Comparison of ENCODE assay signal across 28 cellular contexts in genomic region chr18:24293254-24293653, GRCh38.
"Had no signal": no experiment of that assay in that cellular context is flagged by ENCODE, and none has a peak within 500 bp of the region (broad histone marks: within the 10 kb centered on the region; RNA-seq: fewer than 3 reads in every experiment).

No MANE protein-coding gene starts in this region.

- ATAC-seq: activated CD8-positive, alpha-beta T cell treated with anti-CD3 and anti-CD28 coated beads, Interleukin-2, amount 10 ng/mL, durations not matched to agents 7 days and 5 days; Panc1; Right ventricle myocardium inferior had no signal

- H3K27me3 ChIP-seq: MG63 had no signal

- DNase-seq: activated CD4-positive, alpha-beta T cell treated with anti-CD3 and anti-CD28 coated beads for 48 hours; activated CD4-positive, alpha-beta T cell treated with anti-CD3 and anti-CD28 coated beads, Interleukin-2, amount 50 U/mL, for 4 hours; activated CD4-positive, CD25-positive, alpha-beta regulatory T cell treated with anti-CD3 and anti-CD28 coated beads, Interleukin-2, amount 50 U/mL, for 72 hours; activated CD8-positive, alpha-beta memory T cell treated with anti-CD3 and anti-CD28 coated beads, Interleukin-2, amount 50 U/mL, for 48 hours; activated CD8-positive, alpha-beta T cell treated with anti-CD3 and anti-CD28 coated beads, Interleukin-2, amount 10 ng/mL, durations not matched to agents 7 days and 5 days; activated naive CD4-positive, alpha-beta T cell treated with anti-CD3 and anti-CD28 coated beads, Interleukin-2, amount 50 U/mL, for 16 hours; activated T-cell treated with anti-CD3 and anti-CD28 coated beads, Interleukin-2, amount 50 U/mL, for 1 hour; amniotic stem cell; MG63; MV-4-11; NCI-H1092 treated with DMSO at 0.1 percent for 48 hours; NCI-H1417 treated with DMSO at 0.1 percent for 48 hours; NCI-H1694; NCI-H2029; NCI-H2107; NCI-H2171 treated with DMSO at 0.1 percent for 48 hours; NCI-H345; NCI-H510A; NCI-H526 treated with DMSO at 0.1 percent for 48 hours; NCI-H82; NK-92 treated with Interleukin-12 subunit alpha and Interleukin-12 subunit beta, amount 100 ng/mL, for 24 hours; OCI-M1; RPMI8226; T-helper 1 cell had no signal

- H3K27ac ChIP-seq: SK-N-MC had no signal

- H3K9me3 ChIP-seq: MG63 had no signal

- FAIRE-seq: astrocyte had no signal

- H3K36me3 ChIP-seq: MG63 had no signal

- H3K4me3 ChIP-seq: MG63, SK-N-MC had no signal
